Comparison of ENCODE assay signal across 14 cellular contexts in the genomic region with DNA sequence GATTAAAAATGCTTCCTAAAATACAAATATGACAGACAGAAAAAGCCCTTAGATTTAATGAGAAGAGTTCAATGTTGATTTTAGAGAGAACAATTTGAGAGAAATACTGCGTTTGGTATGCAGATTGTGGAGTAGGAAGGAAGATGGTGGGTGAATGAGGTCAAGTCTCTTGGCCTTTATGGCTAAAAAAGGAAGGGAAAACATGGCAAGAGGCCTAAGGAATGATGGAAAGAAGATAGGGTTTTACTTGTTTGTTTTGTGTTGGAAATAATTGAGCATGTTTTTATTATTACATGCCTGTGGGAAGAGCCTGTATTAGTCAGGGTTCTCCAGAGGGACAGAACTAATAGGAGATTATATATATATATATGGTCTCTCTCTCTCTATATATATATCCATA.
DNase-seq lines count a peak whose midpoint lies in the region; ATAC-seq, FAIRE-seq and TF ChIP-seq lines count a peak whose summit lies in the region.
"Had no signal": no experiment of that assay in that cellular context is flagged by ENCODE, and none has a peak within 500 bp of the region (broad histone marks: within the 10 kb centered on the region; RNA-seq: fewer than 3 reads in every experiment).

No MANE protein-coding gene starts in this region.

- H3K9me3 Mint-ChIP-seq in HFFc6 = no peaks in the 10 kb centered on the region
- H3K9me3 Mint-ChIP-seq: CD8-positive, alpha-beta memory T cell had no signal

- BruUV-seq in endothelial cell of umbilical vein (replicated peaks; lab: Mats Ljungman, UMichigan) = no TSS peak

- peaks cover 7% of the 10 kb centered on the region; the same call in 1 of the 2 replicates for H3K27me3 Mint-ChIP-seq in HFFc6 (ENCODE audit: insufficient read depth)

- H3K79me2 ChIP-seq in endothelial cell of umbilical vein (ENCODE audit: control insufficient read depth, insufficient read depth, low read length) = no peaks in the 10 kb centered on the region

- ATAC-seq in HG02938 (IDR thresholded peaks at IDR 0.05; ENCODE audit: unreplicated experiment) (no peak), HG03354 (IDR thresholded peaks at IDR 0.05; ENCODE audit: poor library complexity, severe bottlenecking, unreplicated experiment) (no peak)
- ATAC-seq: A549 had no signal

- H4K20me1 ChIP-seq in endothelial cell of umbilical vein (replicated peaks; ENCODE audit: control insufficient read depth, extremely low read depth, insufficient read depth, low read length) = no peaks in the 10 kb centered on the region
- H4K20me1 ChIP-seq: BLaER1 had no signal

- POLR2A ChIA-PET in endothelial cell of umbilical vein (lab: Charles Lee) = no interaction called here

- no peaks in the 10 kb centered on the region for H3K4me1 ChIP-seq in endothelial cell of umbilical vein (ENCODE audit: control insufficient read depth, extremely low read depth, insufficient read depth, low read length)
- H3K4me1 ChIP-seq: A549, BLaER1, Caco-2, HAP-1 had no signal

- CTCF ChIA-PET in endothelial cell of umbilical vein (lab: Charles Lee) = no interaction called here

- FAIRE-seq in endothelial cell of umbilical vein (lab: Jason Lieb, UNC) = peak; percentile 63
- FAIRE-seq: A549, H1 had no signal

- H3K4me1 Mint-ChIP-seq in HFFc6 (ENCODE audit: low read depth) = peaks cover 17% of the 10 kb centered on the region
- H3K4me1 Mint-ChIP-seq: CD8-positive, alpha-beta memory T cell had no signal

- TF ChIP-seq POLR2A in endothelial cell of umbilical vein (IDR thresholded peaks at IDR 0.05; ENCODE audit: low read depth, low read length) = no peak

- 0 out of 2 replicates have a peak overlapping the region, but pooled peaks have one; percentile 19 for H3K27ac Mint-ChIP-seq in HFFc6

- H3K27me3 ChIP-seq in endothelial cell of umbilical vein (ENCODE audit: control insufficient read depth in 2 of 2, insufficient read depth in 2 of 2, low read length in 2 of 2) = no peaks in the 10 kb centered on the region
- H3K27me3 ChIP-seq: BLaER1 had no signal

- H3K27ac ChIP-seq in endothelial cell of umbilical vein (ENCODE audit: insufficient read depth, low read depth, low read length) = no peak overlapping the region
- H3K27ac ChIP-seq: A549, BLaER1, HL-60 had no signal

- no peak overlapping the region for H3K9ac ChIP-seq in endothelial cell of umbilical vein (replicated peaks; ENCODE audit: extremely low read depth, insufficient read depth, low read length)
- H3K9ac ChIP-seq: BLaER1 had no signal

- TF ChIP-seq CTCF in HFFc6 (IDR thresholded peaks at IDR 0.05) (no peak), endothelial cell of umbilical vein (IDR thresholded peaks at IDR 0.05; ENCODE audit: extremely low read depth in 1 of 2, insufficient read depth in 1 of 2, low read depth in 1 of 2, low read length in 2 of 2) (no peak)

- DNase-seq in HFFc6 = peak; percentile 73
- peak; percentile 64 for DNase-seq in endothelial cell of umbilical vein (ENCODE audit: low read depth, low spot score)
- DNase-seq in non-pigmented ciliary epithelial cell (ENCODE audit: low read depth) = peak; percentile 22
- DNase-seq in NCI-H1105 (lab: John Stamatoyannopoulos, UW) = no peak
- DNase-seq: Caco-2; CD8-positive, alpha-beta memory T cell; DND-41 had no signal

- no peak overlapping the region for H3K4me3 ChIP-seq in endothelial cell of umbilical vein (replicated peaks in 1 of 3; ENCODE audit: insufficient read depth in 1 of 3, low read depth in 1 of 3, low read length in 3 of 3)
- H3K4me3 ChIP-seq: A549, BLaER1, HAP-1 had no signal

- H3K4me3 Mint-ChIP-seq in HFFc6 = no peak overlapping the region
- H3K4me3 Mint-ChIP-seq: CD8-positive, alpha-beta memory T cell had no signal

- H3K4me2 ChIP-seq in endothelial cell of umbilical vein (ENCODE audit: insufficient read depth, low read length) = no peak overlapping the region
- H3K4me2 ChIP-seq: A549, BLaER1 had no signal

- H2AFZ ChIP-seq in endothelial cell of umbilical vein (ENCODE audit: low read depth, low read length) = no peak overlapping the region

- no peaks in the 10 kb centered on the region for H3K36me3 Mint-ChIP-seq in HFFc6 (ENCODE audit: low read depth)

- H3K9me3 ChIP-seq in endothelial cell of umbilical vein (replicated peaks; ENCODE audit: control insufficient read depth, insufficient read depth, low read length) = no peaks in the 10 kb centered on the region
- H3K9me3 ChIP-seq: A549, Caco-2, HAP-1 had no signal

- H3K36me3 ChIP-seq in endothelial cell of umbilical vein (ENCODE audit: control insufficient read depth in 2 of 2, extremely low read depth in 1 of 2, insufficient read depth in 2 of 2, low read length in 2 of 2) = no peaks in the 10 kb centered on the region
- H3K36me3 ChIP-seq: BLaER1, HAP-1 had no signal

- dilution Hi-C loops in endothelial cell of umbilical vein (cut with MboI; ENCODE audit: extremely low pct_ligation_motif_present, low sequenced_read_pairs) = no loop called here

- intact Hi-C loops in endothelial cell of umbilical vein (cut with micrococcal nuclease) = no loop called here

- H3K9me1 ChIP-seq in endothelial cell of umbilical vein (replicated peaks; ENCODE audit: control insufficient read depth, extremely low read depth, insufficient read depth, low read length) = no peaks in the 10 kb centered on the region

TF ChIP-seq in endothelial cell of umbilical vein, 7 proteins besides CTCF, POLR2A, EP300 and RAD21:
- TF ChIP-seq MYC (IDR thresholded peaks at IDR 0.05; ENCODE audit: low read depth, low read length) (no peak), JUN (IDR thresholded peaks at IDR 0.05; ENCODE audit: borderline replicate concordance, insufficient read depth, insufficient read length, low read depth) (no peak), FOS (IDR thresholded peaks at IDR 0.05; ENCODE audit: borderline replicate concordance, insufficient read depth, low read length) (no peak), GATA2 (IDR thresholded peaks at IDR 0.05; ENCODE audit: insufficient read depth, insufficient read length, low read depth, low read length) (no peak), POLR2AphosphoS5 (IDR thresholded peaks at IDR 0.05; ENCODE audit: insufficient read depth, low read depth, low read length) (no peak), EZH2 (IDR thresholded peaks at IDR 0.05; ENCODE audit: borderline replicate concordance, low read depth, low read length, severe bottlenecking) (no peak), MAX (IDR thresholded peaks at IDR 0.05; ENCODE audit: insufficient read depth, insufficient read length) (no peak)
TF ChIP-seq in endothelial cell of umbilical vein: peak in this region for 0.
